ENCODE assay signal across 1 cellular context in genomic region chr1:161749509-161750407, GRCh38.
A peak's percentile ranks its signal among the peaks of the same experiment; 100 is the strongest.
TF ChIP-seq lines count a peak whose summit lies in the region.

TSS of gene DUSP12 (plus strand) at chr1:161749786. CDS start at chr1:161749802, 16 bp downstream.

TF ChIP-seq in K562, 482 proteins besides CTCF, POLR2A, EP300 and RAD21 (continued from another document and continues in another):
- peak; percentile 38; the same call in 1 of the 2 replicates for TF ChIP-seq ZNF740 (CRISPR knock-in tag; IDR thresholded peaks at IDR 0.05)
- no peak for TF ChIP-seq ZNF740 (tag; IDR thresholded peaks at IDR 0.05)
- no peak for TF ChIP-seq AFF1 (IDR thresholded peaks at IDR 0.05; ENCODE audit: low read depth in 1 of 2, partially characterized antibody in 2 of 2)
- peak; percentile 84; the same call in 1 of the 2 replicates for TF ChIP-seq NR4A1 (CRISPR knock-in tag; IDR thresholded peaks at IDR 0.05)
- 0 out of 2 replicates have a peak, but pooled peaks have one; percentile 35 for TF ChIP-seq NR4A1 (tag; IDR thresholded peaks at IDR 0.05)
- TF ChIP-seq HDAC8 (tag; IDR thresholded peaks at IDR 0.05), result 0 out of 2 replicates have a peak, but pooled peaks have one; percentile 58
- peak; percentile 66 for TF ChIP-seq CREB3L1 (IDR thresholded peaks at IDR 0.05; ENCODE audit: borderline replicate concordance, low read depth)
- no peak for TF ChIP-seq ZNF668 (CRISPR knock-in tag; IDR thresholded peaks at IDR 0.05)
- 0 out of 2 replicates have a peak, but pooled peaks have one; percentile 8 for TF ChIP-seq ZBTB33 (CRISPR knock-in tag; IDR thresholded peaks at IDR 0.05)
- TF ChIP-seq BRD9 (IDR thresholded peaks at IDR 0.05; ENCODE audit: low read depth, partially characterized antibody), result peak; percentile 39
- TF ChIP-seq SMC3 (conservative IDR thresholded peaks at IDR 0.05; ENCODE audit: insufficient read depth, low read depth, low read length), result no peak
- TF ChIP-seq TAF15 (IDR thresholded peaks at IDR 0.05; ENCODE audit: low read depth, low read length), result no peak
- TF ChIP-seq KDM2B (CRISPR knock-in tag; IDR thresholded peaks at IDR 0.05), result no peak
- TF ChIP-seq TFE3 (CRISPR knock-in tag; IDR thresholded peaks at IDR 0.05), result no peak
- no peak for TF ChIP-seq FOXP1 (CRISPR knock-in tag; IDR thresholded peaks at IDR 0.05)
- no peak for TF ChIP-seq FOXO4 (CRISPR knock-in tag; IDR thresholded peaks at IDR 0.05)
- TF ChIP-seq CREB3 (tag; conservative IDR thresholded peaks at IDR 0.05; ENCODE audit: low read depth), result no peak
- peak; percentile 98 for TF ChIP-seq NFRKB (IDR thresholded peaks at IDR 0.05; ENCODE audit: low read depth)
- TF ChIP-seq SRSF9 (IDR thresholded peaks at IDR 0.05; ENCODE audit: borderline replicate concordance, low read depth, low read length), result no peak
- 0 out of 2 replicates have a peak, but pooled peaks have one; percentile 22 for TF ChIP-seq NFXL1 (CRISPR knock-in tag; IDR thresholded peaks at IDR 0.05)
- no peak for TF ChIP-seq NUFIP1 (IDR thresholded peaks at IDR 0.05; ENCODE audit: partially characterized antibody)
- TF ChIP-seq ZNF696 (CRISPR knock-in tag; conservative IDR thresholded peaks at IDR 0.05), result no peak
- TF ChIP-seq ETV1 (tag; conservative IDR thresholded peaks at IDR 0.05; ENCODE audit: low read depth), result peak; percentile 77
- TF ChIP-seq ZNF354B (CRISPR knock-in tag; IDR thresholded peaks at IDR 0.05), result no peak
- TF ChIP-seq TRIM25 (IDR thresholded peaks at IDR 0.05; ENCODE audit: borderline replicate concordance), result no peak
- TF ChIP-seq ARHGAP35 (IDR thresholded peaks at IDR 0.05; ENCODE audit: partially characterized antibody), result no peak
- TF ChIP-seq CAMTA2 (CRISPR knock-in tag; conservative IDR thresholded peaks at IDR 0.05), result no peak; the same call in 1 of the 2 replicates
- TF ChIP-seq ZNF395 (CRISPR knock-in tag; IDR thresholded peaks at IDR 0.05), result peak; percentile 41; the same call in 1 of the 2 replicates
- TF ChIP-seq VEZF1 (CRISPR knock-in tag; IDR thresholded peaks at IDR 0.05), result peak; percentile 59; the same call in 1 of the 2 replicates
- TF ChIP-seq SREBF1 (IDR thresholded peaks at IDR 0.05; ENCODE audit: borderline replicate concordance, low read depth, low read length), result no peak
- TF ChIP-seq USF2 (CRISPR knock-in tag; IDR thresholded peaks at IDR 0.05), result no peak
- no peak for TF ChIP-seq SAFB (IDR thresholded peaks at IDR 0.05; ENCODE audit: borderline replicate concordance, low read depth, low read length)
- no peak for TF ChIP-seq SRSF3 (IDR thresholded peaks at IDR 0.05; ENCODE audit: insufficient read depth, low read length)
- peak; percentile 67; the same call in 1 of the 2 replicates for TF ChIP-seq BRD4 (IDR thresholded peaks at IDR 0.05)
- TF ChIP-seq HLTF (IDR thresholded peaks at IDR 0.05), result no peak
- TF ChIP-seq PYGO2 (tag; IDR thresholded peaks at IDR 0.05), result no peak
- TF ChIP-seq RHOXF2B (CRISPR knock-in tag; conservative IDR thresholded peaks at IDR 0.05), result no peak
- TF ChIP-seq CREB1 (IDR thresholded peaks at IDR 0.05), result peak; percentile 12; the same call in 1 of the 2 replicates
- peak; percentile 34 for TF ChIP-seq CREB1 (CRISPR knock-in tag; IDR thresholded peaks at IDR 0.05)
- TF ChIP-seq ZNF146 (CRISPR knock-in tag; IDR thresholded peaks at IDR 0.05; ENCODE audit: unreplicated experiment), result no peak
- TF ChIP-seq HNRNPL (IDR thresholded peaks at IDR 0.05; ENCODE audit: low read depth, low read length), result no peak
- TF ChIP-seq MCM3 (IDR thresholded peaks at IDR 0.05), result no peak
- TF ChIP-seq HNRNPLL (IDR thresholded peaks at IDR 0.05; ENCODE audit: low read depth, low read length, poor library complexity, severe bottlenecking), result no peak
